Comparison of ENCODE assay signal across 15 cellular contexts in the genomic region with DNA sequence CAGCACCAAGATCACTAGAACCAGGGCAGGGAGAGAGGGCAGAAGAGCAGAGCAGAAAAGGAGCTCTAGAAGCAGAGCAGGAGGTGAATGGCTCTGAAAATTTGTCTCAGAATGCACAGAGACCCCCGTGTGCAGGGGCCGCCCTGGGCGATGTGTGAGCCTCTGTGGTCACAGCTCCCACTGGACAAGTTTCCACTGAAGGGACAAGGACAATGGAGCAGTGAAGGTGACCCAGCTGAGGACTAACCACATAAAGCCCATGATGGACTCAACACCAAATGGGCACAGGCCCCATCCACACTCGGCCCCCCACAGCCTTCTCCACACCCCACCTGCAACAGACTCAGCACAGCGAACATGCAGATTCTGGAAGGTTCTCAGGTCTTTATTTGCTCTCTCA. TPM values are rescaled to one million over a fixed set of nuclear protein-coding genes. Genes with fewer than 3 reads are reported as not detected.
A peak's percentile ranks its signal among the peaks of the same experiment; 100 is the strongest.
DNase-seq lines count a peak whose midpoint lies in the region; ATAC-seq and TF ChIP-seq lines count a peak whose summit lies in the region.
"Had no signal": no experiment of that assay in that cellular context is flagged by ENCODE, and none has a peak within 500 bp of the region (broad histone marks: within the 10 kb centered on the region; RNA-seq: fewer than 3 reads in every experiment).

No MANE protein-coding gene starts in this region.

- H3K27me3 Mint-ChIP-seq in activated CD4-positive, alpha-beta T cell treated with anti-CD3 and anti-CD28 coated beads, Interleukin-2, amount 10 ng/mL, durations not matched to agents 24 days and 14 days, result no peaks in the 10 kb centered on the region
- no peaks in the 10 kb centered on the region for H3K27me3 Mint-ChIP-seq in activated CD8-positive, alpha-beta T cell treated with anti-CD3 and anti-CD28 coated beads for 36 hours
- H3K27me3 Mint-ChIP-seq in naive B cell, result no peaks in the 10 kb centered on the region

- H3K9me3 Mint-ChIP-seq in activated CD4-positive, alpha-beta T cell treated with anti-CD3 and anti-CD28 coated beads, Interleukin-2, amount 10 ng/mL, durations not matched to agents 24 days and 14 days, result no peaks in the 10 kb centered on the region
- H3K9me3 Mint-ChIP-seq in activated CD8-positive, alpha-beta T cell treated with anti-CD3 and anti-CD28 coated beads for 36 hours, result no peaks in the 10 kb centered on the region
- peaks cover 0 to 4% (median 0%) of the 10 kb centered on the region in 7 donors for H3K9me3 Mint-ChIP-seq in naive B cell

- peaks cover 52% of the 10 kb centered on the region for H3K36me3 Mint-ChIP-seq in activated CD4-positive, alpha-beta T cell treated with anti-CD3 and anti-CD28 coated beads, Interleukin-2, amount 10 ng/mL, durations not matched to agents 24 days and 14 days (ENCODE audit: low read depth)
- H3K36me3 Mint-ChIP-seq in activated CD8-positive, alpha-beta T cell treated with anti-CD3 and anti-CD28 coated beads for 36 hours (ENCODE audit: low read depth), result peaks cover 49% of the 10 kb centered on the region
- H3K36me3 Mint-ChIP-seq in naive B cell, result peaks cover 20 to 38% of the 10 kb centered on the region in 2 donors

- H3K4me3 ChIP-seq in GM08714 (ENCODE audit: low read length), result 0 out of 2 replicates have a peak overlapping the region, but pooled peaks have one; percentile 25
- H3K4me3 ChIP-seq: testis had no signal

- POLR2A ChIA-PET in activated CD8-positive, alpha-beta T cell treated with anti-CD3 and anti-CD28 coated beads for 36 hours (lab: Charles Lee), result interaction anchor here (0.7 to 4.6 kb wide), 14 partner anchors 9 to 302 kb away, joined by 3 to 52 read pairs (median 5); a partner anchor contains a TSS

- no peak overlapping the region for H3K27ac ChIP-seq in caudate nucleus (ENCODE audit: low read depth, low read length)
- H3K27ac ChIP-seq: brain microvascular endothelial cell, testis had no signal

- peak overlapping the region; percentile 95 for H3K4me3 Mint-ChIP-seq in activated CD4-positive, alpha-beta T cell treated with anti-CD3 and anti-CD28 coated beads, Interleukin-2, amount 10 ng/mL, durations not matched to agents 24 days and 14 days
- H3K4me3 Mint-ChIP-seq in activated CD8-positive, alpha-beta T cell treated with anti-CD3 and anti-CD28 coated beads for 36 hours, result peak overlapping the region; percentile 90
- H3K4me3 Mint-ChIP-seq in naive B cell, result peak overlapping the region; percentile 47 to 99 (median 94)

- no peak for DNase-seq in activated CD4-positive, alpha-beta T cell treated with anti-CD3 and anti-CD28 coated beads, Interleukin-2, amount 10 ng/mL, durations not matched to agents 24 days and 14 days
- no peak for DNase-seq in activated CD4-positive, alpha-beta T cell treated with anti-CD3 and anti-CD28 coated beads for 1 hour
- DNase-seq in activated CD8-positive, alpha-beta T cell treated with anti-CD3 and anti-CD28 coated beads for 36 hours, result no peak
- DNase-seq in naive B cell (no peak), caudate nucleus (lab: John Stamatoyannopoulos, UW) (no peak), Ammon's horn (ENCODE audit: low spot score) (no peak)
- DNase-seq: 8988T, brain microvascular endothelial cell, kidney glomerular epithelial cell, NCI-H2029 treated with DMSO at 0.1 percent for 48 hours, NCI-H526 treated with DMSO at 0.1 percent for 48 hours, testis had no signal

- peaks cover 58% of the 10 kb centered on the region for H3K4me1 Mint-ChIP-seq in activated CD4-positive, alpha-beta T cell treated with anti-CD3 and anti-CD28 coated beads, Interleukin-2, amount 10 ng/mL, durations not matched to agents 24 days and 14 days
- peaks cover 47% of the 10 kb centered on the region for H3K4me1 Mint-ChIP-seq in activated CD8-positive, alpha-beta T cell treated with anti-CD3 and anti-CD28 coated beads for 36 hours (ENCODE audit: low read depth)
- peaks cover 73 to 82% (median 79%) of the 10 kb centered on the region in 3 donors for H3K4me1 Mint-ChIP-seq in naive B cell

- H3K27ac Mint-ChIP-seq in activated CD4-positive, alpha-beta T cell treated with anti-CD3 and anti-CD28 coated beads, Interleukin-2, amount 10 ng/mL, durations not matched to agents 24 days and 14 days, result peak overlapping the region; percentile 81
- peak overlapping the region; percentile 73 for H3K27ac Mint-ChIP-seq in activated CD8-positive, alpha-beta T cell treated with anti-CD3 and anti-CD28 coated beads for 36 hours
- peak overlapping the region; percentile 33 to 99 (median 88) for H3K27ac Mint-ChIP-seq in naive B cell

- no peak for TF ChIP-seq CTCF in activated CD8-positive, alpha-beta T cell treated with anti-CD3 and anti-CD28 coated beads for 36 hours (IDR thresholded peaks at IDR 0.05)

- intact Hi-C loops in activated CD4-positive, alpha-beta T cell treated with anti-CD3 and anti-CD28 coated beads, Interleukin-2, amount 10 ng/mL, durations not matched to agents 24 days and 14 days (cut with micrococcal nuclease), result loop anchor here (10.0 kb wide), 1 partner anchor 619 kb away; no protein-coding TSS in a partner anchor
- intact Hi-C loops in activated CD8-positive, alpha-beta T cell treated with anti-CD3 and anti-CD28 coated beads for 36 hours (cut with micrococcal nuclease), result loop anchor here (2.0 to 5.0 kb wide), 2 partner anchors 87 to 151 kb away; no protein-coding TSS in a partner anchor

- CTCF ChIA-PET in activated CD8-positive, alpha-beta T cell treated with anti-CD3 and anti-CD28 coated beads for 36 hours (lab: Charles Lee), result interaction anchor here (1.3 to 1.4 kb wide), 3 partner anchors 9 to 142 kb away, joined by 3 to 6 read pairs (median 3); no protein-coding TSS in a partner anchor

- no peak for ATAC-seq in activated CD8-positive, alpha-beta T cell treated with anti-CD3 and anti-CD28 coated beads for 36 hours
- no peak for ATAC-seq in naive B cell (ENCODE audit: low read depth in 2 of 2)
- ATAC-seq in HG02885 (IDR thresholded peaks at IDR 0.05; ENCODE audit: poor library complexity, unreplicated experiment), result no peak
- ATAC-seq: SK-N-SH treated with all-trans-retinoic acid at 6 μM for 48 hours had no signal

RNA-seq across cellular contexts. Expression of a gene that starts 3.5 kb away (rescaled TPM):
- 3,406 and 3,483 TPM in 2 replicates for total RNA-seq in activated CD4-positive, alpha-beta T cell treated with anti-CD3 and anti-CD28 coated beads, Interleukin-2, amount 10 ng/mL, durations not matched to agents 24 days and 14 days
- 1,000 to 10,000 TPM; 2,892 to 2,968 TPM for total RNA-seq in activated CD8-positive, alpha-beta T cell treated with anti-CD3 and anti-CD28 coated beads for 36 hours
- polyA plus RNA-seq in naive B cell (ENCODE audit: low read depth in 6 of 6), result 1,000 to 10,000 TPM; 3,795 to 6,657 (median 6,196) TPM

RNA-seq across cellular contexts. Expression of a gene that starts 49.9 kb away (rescaled TPM):
- total RNA-seq in activated CD4-positive, alpha-beta T cell treated with anti-CD3 and anti-CD28 coated beads, Interleukin-2, amount 10 ng/mL, durations not matched to agents 24 days and 14 days, result 6.5 and 7.3 TPM in 2 replicates
- 1 to 10 TPM; 5.6 to 6.0 TPM for total RNA-seq in activated CD8-positive, alpha-beta T cell treated with anti-CD3 and anti-CD28 coated beads for 36 hours
- polyA plus RNA-seq in naive B cell (ENCODE audit: low read depth in 6 of 6), result 1 to 10 TPM; 3.6 to 6.3 (median 4.4) TPM
